Comparison of ENCODE assay signal across 12 cellular contexts in genomic region chr5:14165375-14166091, GRCh38. TPM values are rescaled to one million over a fixed set of nuclear protein-coding genes. Genes with fewer than 3 reads are reported as not detected.
DNase-seq lines count a peak whose midpoint lies in the region; ATAC-seq and TF ChIP-seq lines count a peak whose summit lies in the region.
"Had no signal": no experiment of that assay in that cellular context is flagged by ENCODE, and none has a peak within 500 bp of the region (broad histone marks: within the 10 kb centered on the region; RNA-seq: fewer than 3 reads in every experiment).

No MANE protein-coding gene starts in this region.

- TF ChIP-seq CTCF in cardiac fibroblast (IDR thresholded peaks at IDR 0.05; ENCODE audit: low read depth, low read length): no peak
- TF ChIP-seq CTCF in Peyer's patch (IDR thresholded peaks at IDR 0.05): no peak
- no peak for TF ChIP-seq CTCF in ovary (IDR thresholded peaks at IDR 0.05)

- H2BK5ac ChIP-seq in mesenchymal stem cell (ENCODE audit: low read depth, low read length, poor library complexity, severe bottlenecking): no peak overlapping the region

- no peak overlapping the region for H2AFZ ChIP-seq in mesenchymal stem cell (ENCODE audit: low read depth, low read length)

- H2BK15ac ChIP-seq in mesenchymal stem cell (ENCODE audit: low read depth, poor library complexity, severe bottlenecking): no peak overlapping the region

- H4K8ac ChIP-seq in mesenchymal stem cell (ENCODE audit: low read length): no peak overlapping the region

- H2AK5ac ChIP-seq in mesenchymal stem cell (ENCODE audit: low read length, severe bottlenecking): peak overlapping the region; percentile 26

- H4K91ac ChIP-seq in mesenchymal stem cell (ENCODE audit: low read length): no peak overlapping the region

- TF ChIP-seq POLR2A in Peyer's patch (IDR thresholded peaks at IDR 0.05): no peak
- TF ChIP-seq POLR2A in ovary (IDR thresholded peaks at IDR 0.05): no peak

- no peak overlapping the region for H3K4ac ChIP-seq in mesenchymal stem cell (ENCODE audit: low read depth in 1 of 2, low read length in 2 of 2)

- H3K9me3 ChIP-seq in mesenchymal stem cell (ENCODE audit: control insufficient read depth, low read length) (peaks cover 11% of the 10 kb centered on the region), Peyer's patch (no peaks in the 10 kb centered on the region), ovary (no peaks in the 10 kb centered on the region)
- H3K9me3 ChIP-seq: BE2C had no signal

- H3K36me3 ChIP-seq in mesenchymal stem cell (ENCODE audit: control insufficient read depth in 1 of 2, insufficient read depth in 2 of 2, low read depth in 1 of 2, low read length in 2 of 2): peaks cover 3 to 16% of the 10 kb centered on the region in 2 experiments
- H3K36me3 ChIP-seq in Peyer's patch: no peaks in the 10 kb centered on the region
- H3K36me3 ChIP-seq in ovary: no peaks in the 10 kb centered on the region
- H3K36me3 ChIP-seq: BE2C, spleen had no signal

- no peak overlapping the region for H3K9ac ChIP-seq in mesenchymal stem cell (ENCODE audit: low read length)

- H3K4me3 ChIP-seq in cardiac fibroblast (replicated peaks in 1 of 2; ENCODE audit: low read depth in 2 of 2, low read length in 2 of 2) (no peak overlapping the region), mesenchymal stem cell (ENCODE audit: insufficient read depth in 1 of 2, low read depth in 1 of 2, low read length in 2 of 2) (no peak overlapping the region), Peyer's patch (no peak overlapping the region), ovary (no peak overlapping the region)
- H3K4me3 ChIP-seq: spleen had no signal

- 64% methylated on average over 8 of the region's 9 CpGs for WGBS in mesenchymal stem cell
- 86 to 88% (median 87%) methylated on average over 9 of the region's 9 CpGs for WGBS in ovary, 3 donors

- peaks cover 22% of the 10 kb centered on the region for H3K4me1 ChIP-seq in mesenchymal stem cell (ENCODE audit: control insufficient read depth, insufficient read depth, low read depth, low read length)
- H3K4me1 ChIP-seq in Peyer's patch: peaks cover 0 to 21% (median 4%) of the 10 kb centered on the region in 4 donors
- peaks cover 14% of the 10 kb centered on the region for H3K4me1 ChIP-seq in ovary (ENCODE audit: insufficient read depth)

- H2BK12ac ChIP-seq in mesenchymal stem cell (ENCODE audit: low read length in 2 of 2): peak overlapping the region in 1 of 2 experiments; percentile 80

- no peak for ATAC-seq in HG03520 (IDR thresholded peaks at IDR 0.05; ENCODE audit: unreplicated experiment)

- H3K79me1 ChIP-seq in mesenchymal stem cell (replicated peaks; ENCODE audit: low read length, poor library complexity, severe bottlenecking): no peaks in the 10 kb centered on the region

- H2BK120ac ChIP-seq in mesenchymal stem cell (ENCODE audit: low read depth, low read length): no peak overlapping the region

- H3K27ac ChIP-seq in mesenchymal stem cell (ENCODE audit: low read length, poor library complexity, severe bottlenecking) (peak overlapping the region; percentile 71), Peyer's patch (no peak overlapping the region), ovary (no peak overlapping the region)
- H3K27ac ChIP-seq: spleen had no signal

- intact Hi-C loops in ovary (cut with DNase I): no loop called here

- DNase-seq in AG20443 (ENCODE audit: low spot score): peak; percentile 33
- DNase-seq in LoVo (ENCODE audit: low spot score): peak; percentile 52
- peak; percentile 49 to 96 for DNase-seq in cardiac fibroblast (ENCODE audit: low read depth in 2 of 2)
- peak; percentile 93 for DNase-seq in mesenchymal stem cell
- DNase-seq in Peyer's patch: no peak
- DNase-seq in ovary: no peak
- no peak for DNase-seq in activated effector memory CD4-positive, alpha-beta T cell treated with Interleukin-2 at 50 U/mL for 16 hours
- DNase-seq: activated CD4-positive, alpha-beta T cell treated with anti-CD3 and anti-CD28 coated beads, Interleukin-2, amount 50 U/mL, for 4 hours; NCI-H2029; spleen had no signal

- H3K27me3 ChIP-seq in mesenchymal stem cell (ENCODE audit: control insufficient read depth in 1 of 2, insufficient read depth in 1 of 2, low read length in 2 of 2): no peaks in the 10 kb centered on the region
- H3K27me3 ChIP-seq in Peyer's patch: no peaks in the 10 kb centered on the region
- H3K27me3 ChIP-seq in ovary: no peaks in the 10 kb centered on the region
- H3K27me3 ChIP-seq: BE2C, spleen had no signal

- H3K4me2 ChIP-seq in mesenchymal stem cell (ENCODE audit: low read length, poor library complexity, severe bottlenecking): peak overlapping the region; percentile 5

- peak overlapping the region in 1 of 2 experiments; percentile 64 for H3K14ac ChIP-seq in mesenchymal stem cell (ENCODE audit: low read length in 2 of 2)

- H3K23ac ChIP-seq in mesenchymal stem cell (ENCODE audit: low read length in 2 of 2): peak overlapping the region in 1 of 2 experiments; percentile 77

- TF ChIP-seq EP300 in ovary (IDR thresholded peaks at IDR 0.05): no peak

- H3K18ac ChIP-seq in mesenchymal stem cell (ENCODE audit: low read depth in 1 of 2, low read length in 2 of 2): peak overlapping the region; percentile 18 to 24

RNA-seq across cellular contexts. Expression of gene TRIO, which starts 22.4 kb away (rescaled TPM):
- polyA plus RNA-seq in mesenchymal stem cell (2013, experiment 1 of 2): 39.8 TPM
- 39.0 TPM for polyA plus RNA-seq in mesenchymal stem cell (2013, experiment 2 of 2)
- total RNA-seq in Peyer's patch (100 to 1,000 TPM; 171 to 456 (median 340) TPM), ovary (100 to 1,000 TPM in 5 of 7 donors, 10 to 100 TPM in 2; 93.3 to 268 (median 132) TPM)
- 10 to 100 TPM; 58.4 to 67.1 TPM for polyA plus RNA-seq in ovary

Comparison
In these comparisons a context has a peak if more than half of its experiments do, and no peak if none do; other contexts are left out.
1. DNase-seq: peak in AG20443 (single experiment), LoVo (single experiment), cardiac fibroblast (2 of 2) and mesenchymal stem cell (single experiment); none in Peyer's patch (0 of 3), ovary (0 of 5) and activated effector memory CD4-positive, alpha-beta T cell treated with Interleukin-2 at 50 U/mL for 16 hours (single experiment).